In genomic region chr2:154402138-154402714, GRCh38 we compare ENCODE assay signal across 8 cellular contexts.
DNase-seq lines count a peak whose midpoint lies in the region; ATAC-seq and TF ChIP-seq lines count a peak whose summit lies in the region.

No MANE protein-coding gene starts in this region.

- no peaks in the 10 kb centered on the region for H3K36me3 ChIP-seq in CD8-positive, alpha-beta T cell (ENCODE audit: insufficient read depth, low read length)

- H2BK15ac ChIP-seq in H9 (ENCODE audit: low read depth, low read length) = no peak overlapping the region

- TF ChIP-seq CTCF in CD8-positive, alpha-beta T cell (IDR thresholded peaks at IDR 0.05) = peak; percentile 19
- peak; percentile 66 for TF ChIP-seq CTCF in H9 (conservative IDR thresholded peaks at IDR 0.05)
- peak in 55 of 56 donors; percentile 29 to 68 (median 58) for TF ChIP-seq CTCF in dorsolateral prefrontal cortex (IDR thresholded peaks at IDR 0.05 in 54 of 56, conservative IDR thresholded peaks at IDR 0.05 in 2 of 56; ENCODE audit: low read depth in 1 of 56, partially characterized antibody in 56 of 56)
- peak; percentile 67 for TF ChIP-seq CTCF in progenitor cell of endocrine pancreas (IDR thresholded peaks at IDR 0.05; ENCODE audit: unreplicated experiment)

- H3K9me3 Mint-ChIP-seq in CD8-positive, alpha-beta T cell = no peaks in the 10 kb centered on the region
- no peaks in the 10 kb centered on the region for H3K9me3 Mint-ChIP-seq in H9
- no peaks in the 10 kb centered on the region for H3K9me3 Mint-ChIP-seq in progenitor cell of endocrine pancreas (ENCODE audit: low read depth)

- POLR2A ChIA-PET in CD8-positive, alpha-beta T cell (lab: Charles Lee) = no interaction called here

- H3K9ac ChIP-seq in H9 (ENCODE audit: extremely low read depth, insufficient read length, low read length) = no peak overlapping the region

- H3K14ac ChIP-seq in H9 (ENCODE audit: insufficient read depth, low read length) = no peak overlapping the region

- no peak overlapping the region for H2BK120ac ChIP-seq in H9 (ENCODE audit: low read depth, low read length, poor library complexity, severe bottlenecking)

- H3K36me3 Mint-ChIP-seq in CD8-positive, alpha-beta T cell = no peaks in the 10 kb centered on the region
- H3K36me3 Mint-ChIP-seq in H9 (ENCODE audit: insufficient read depth in 1 of 3, low read depth in 3 of 3) (no peaks in the 10 kb centered on the region), progenitor cell of endocrine pancreas (ENCODE audit: insufficient read depth) (no peaks in the 10 kb centered on the region)

- H3T11ph ChIP-seq in H9 (ENCODE audit: low read length) = no peak overlapping the region

- no peak overlapping the region for H3K18ac ChIP-seq in H9 (ENCODE audit: insufficient read length, low read depth, low read length)

- no peaks in the 10 kb centered on the region for H3K79me1 ChIP-seq in H9 (ENCODE audit: insufficient read depth, low read depth, low read length, poor library complexity, severe bottlenecking)

- no peak for DNase-seq in CD8-positive, alpha-beta T cell
- DNase-seq in H9 = no peak
- peak; percentile 67 for DNase-seq in NCI-H460 (ENCODE audit: extremely low read depth, low read depth)
- DNase-seq in dorsolateral prefrontal cortex = no peak
- DNase-seq in progenitor cell of endocrine pancreas (ENCODE audit: low spot score, unreplicated experiment) = no peak
- DNase-seq in activated effector memory CD4-positive, alpha-beta T cell treated with anti-CD3 and anti-CD28 coated beads, Interleukin-2, amount 50 U/mL, for 16 hours = no peak
- no peak for DNase-seq in stimulated activated CD4-positive, alpha-beta T cell treated with anti-CD3 and anti-CD28 coated beads, Interleukin-15, amount 100 ng/mL, for 24 hours

- no peak overlapping the region for H4K5ac ChIP-seq in H9 (ENCODE audit: insufficient read length, low read depth, low read length)

- H3K4me3 ChIP-seq in CD8-positive, alpha-beta T cell (ENCODE audit: low read depth, low read length) = no peak overlapping the region
- H3K4me3 ChIP-seq in dorsolateral prefrontal cortex = peak overlapping the region in 2 of 59 donors; percentile 2

- H3K4me1 Mint-ChIP-seq in CD8-positive, alpha-beta T cell (ENCODE audit: low read depth) = peaks cover 3% of the 10 kb centered on the region
- peaks cover 12 to 16% of the 10 kb centered on the region in 2 experiments for H3K4me1 Mint-ChIP-seq in H9
- H3K4me1 Mint-ChIP-seq in progenitor cell of endocrine pancreas (ENCODE audit: low read depth) = peaks cover 4% of the 10 kb centered on the region

- 0% methylated on average over 1 of the region's 5 CpGs for WGBS in H9 (ENCODE audit: extremely low coverage, insufficient read length, low lambda C conversion rate)

- H2BK20ac ChIP-seq in H9 (ENCODE audit: low read depth, low read length, poor library complexity, severe bottlenecking) = no peak overlapping the region

- no peaks in the 10 kb centered on the region for H4K20me1 ChIP-seq in H9 (ENCODE audit: control insufficient read depth, insufficient read depth, insufficient read length)

- H2BK5ac ChIP-seq in H9 (ENCODE audit: insufficient read length, low read length) = no peak overlapping the region

- H2AFZ ChIP-seq in H9 (ENCODE audit: low read length) = no peak overlapping the region

- no peak overlapping the region for H2BK12ac ChIP-seq in H9 (ENCODE audit: insufficient read length, low read depth, low read length)

- no peak overlapping the region for H4K8ac ChIP-seq in H9 (replicated peaks; ENCODE audit: insufficient read length, low read depth, low read length)

- no peak for ATAC-seq in CD8-positive, alpha-beta T cell
- no peak for ATAC-seq in HG02610 (IDR thresholded peaks at IDR 0.05; ENCODE audit: unreplicated experiment)

- no peaks in the 10 kb centered on the region for H3K9me3 ChIP-seq in CD8-positive, alpha-beta T cell (ENCODE audit: low read length)
- no peaks in the 10 kb centered on the region for H3K9me3 ChIP-seq in H9 (ENCODE audit: control insufficient read depth, low read depth, low read length)

- CTCF ChIA-PET in CD8-positive, alpha-beta T cell (lab: Charles Lee) = no interaction called here

- no peak overlapping the region for H3K4me3 Mint-ChIP-seq in CD8-positive, alpha-beta T cell
- H3K4me3 Mint-ChIP-seq in H9 (no peak overlapping the region), progenitor cell of endocrine pancreas (ENCODE audit: low read depth) (no peak overlapping the region)

- no peak overlapping the region for H3K27ac Mint-ChIP-seq in CD8-positive, alpha-beta T cell
- no peak overlapping the region for H3K27ac Mint-ChIP-seq in H9
- H3K27ac Mint-ChIP-seq in progenitor cell of endocrine pancreas = no peak overlapping the region

- H2AK5ac ChIP-seq in H9 (ENCODE audit: insufficient read length, low read length) = no peak overlapping the region

- no peak overlapping the region for H3K56ac ChIP-seq in H9 (ENCODE audit: insufficient read length, low read depth, low read length)

- intact Hi-C loops in CD8-positive, alpha-beta T cell (cut with DNase I, micrococcal nuclease) = no loop called here
- intact Hi-C loops in dorsolateral prefrontal cortex (cut with DNase I) = no loop called here

- no peak overlapping the region for H3K27ac ChIP-seq in CD8-positive, alpha-beta T cell (ENCODE audit: low read depth, low read length)
- H3K27ac ChIP-seq in H9 (ENCODE audit: insufficient read length, low read depth, low read length) (no peak overlapping the region), dorsolateral prefrontal cortex (peak overlapping the region in 1 of 59 donors; percentile 38)

- no peaks in the 10 kb centered on the region for H3K23me2 ChIP-seq in H9 (ENCODE audit: insufficient read length, low read depth, low read length, poor library complexity, severe bottlenecking)

- no peak overlapping the region for H3K4ac ChIP-seq in H9 (ENCODE audit: low read depth, low read length)

- no peaks in the 10 kb centered on the region for H3K27me3 ChIP-seq in CD8-positive, alpha-beta T cell (ENCODE audit: insufficient read depth, low read length)
- H3K27me3 ChIP-seq in H9 (ENCODE audit: insufficient read depth, low read length) = no peaks in the 10 kb centered on the region
- no peaks in the 10 kb centered on the region for H3K27me3 ChIP-seq in dorsolateral prefrontal cortex

- H3K4me2 ChIP-seq in H9 (ENCODE audit: insufficient read depth, insufficient read length, low read length) = no peak overlapping the region

- H3K4me1 ChIP-seq in CD8-positive, alpha-beta T cell (ENCODE audit: insufficient read depth, low read length) = no peaks in the 10 kb centered on the region
- no peaks in the 10 kb centered on the region; the same call in 1 of the 2 replicates for H3K4me1 ChIP-seq in H9 (ENCODE audit: insufficient read depth, low read length)

- no peak overlapping the region for H4K91ac ChIP-seq in H9 (ENCODE audit: insufficient read length, low read depth, low read length)

- no peaks in the 10 kb centered on the region for H3K27me3 Mint-ChIP-seq in CD8-positive, alpha-beta T cell (ENCODE audit: low read depth)
- H3K27me3 Mint-ChIP-seq in H9 (ENCODE audit: low read depth) = no peaks in the 10 kb centered on the region
- H3K27me3 Mint-ChIP-seq in progenitor cell of endocrine pancreas = no peaks in the 10 kb centered on the region

- no peak overlapping the region for H3K23ac ChIP-seq in H9 (ENCODE audit: insufficient read length, low read depth, low read length)

- H3K79me2 ChIP-seq in H9 (ENCODE audit: insufficient read depth, low read length) = no peaks in the 10 kb centered on the region
